9 cellular contexts compared by ENCODE assay signal in genomic region chr17:40109471-40109824, GRCh38. TPM values are rescaled to one million over a fixed set of nuclear protein-coding genes. Genes with fewer than 3 reads are reported as not detected.
DNase-seq lines count a peak whose midpoint lies in the region; ATAC-seq, FAIRE-seq and TF ChIP-seq lines count a peak whose summit lies in the region.
"Had no signal": no experiment of that assay in that cellular context is flagged by ENCODE, and none has a peak within 500 bp of the region (broad histone marks: within the 10 kb centered on the region; RNA-seq: fewer than 3 reads in every experiment).

No MANE protein-coding gene starts in this region.

- H3K4me2 ChIP-seq in IMR-90 (ENCODE audit: low read depth, low read length): no peak overlapping the region
- H3K4me2 ChIP-seq in trophoblast cell (ENCODE audit: low read length): no peak overlapping the region

- peak; percentile 37 for TF ChIP-seq CTCF in BE2C (IDR thresholded peaks at IDR 0.05; ENCODE audit: low read depth, low read length)
- 0 out of 2 replicates have a peak, but pooled peaks have one; percentile 19 for TF ChIP-seq CTCF in IMR-90 (conservative IDR thresholded peaks at IDR 0.05; ENCODE audit: low read depth, low read length)
- TF ChIP-seq CTCF in GM13976 (IDR thresholded peaks at IDR 0.05; ENCODE audit: borderline replicate concordance, control extremely low read depth, extremely low read depth, insufficient read depth, missing control alignments): no peak

- H3K4ac ChIP-seq in IMR-90 (ENCODE audit: low read depth, low read length): peak overlapping the region; percentile 58; the same call in 1 of the 2 replicates
- H3K4ac ChIP-seq in trophoblast cell (ENCODE audit: low read depth, low read length): no peak overlapping the region

- peak overlapping the region in 1 of 2 experiments; percentile 20; a peak in 1 of 4 replicates for H4K8ac ChIP-seq in IMR-90 (ENCODE audit: low read depth in 2 of 2, low read length in 2 of 2)
- H4K8ac ChIP-seq in trophoblast cell (ENCODE audit: low read depth, low read length): no peak overlapping the region

- H3K79me1 ChIP-seq in IMR-90 (ENCODE audit: low read depth in 1 of 2, low read length in 2 of 2) (peaks cover 0 to 38% of the 10 kb centered on the region in 2 experiments; a peak in 2 of 4 replicates), trophoblast cell (ENCODE audit: low read length) (peaks cover 21% of the 10 kb centered on the region)

- H3K79me2 ChIP-seq in trophoblast cell (ENCODE audit: control insufficient read depth, insufficient read depth, low read length, poor library complexity): no peaks in the 10 kb centered on the region

- WGBS in IMR-90 (ENCODE audit: extremely low coverage in 2 of 2, insufficient read length in 1 of 2), 2 experiments: no CpG with 5 or more reads among the region's 3 CpGs
- no CpG with 5 or more reads among the region's 3 CpGs for WGBS in trophoblast cell (ENCODE audit: extremely low coverage, insufficient coverage, insufficient read length)

- H4K20me1 ChIP-seq in IMR-90 (ENCODE audit: insufficient read depth, low read length): 0 out of 2 replicates have a peak, but pooled peaks cover under 1% of the 10 kb centered on the region

- CTCF ChIA-PET in IMR-90 (lab: Yijun Ruan, JAX): interaction anchor here (2.1 kb wide), 1 partner anchor 71 kb away, joined by 5 read pairs; no protein-coding TSS in a partner anchor

- H2AFZ ChIP-seq in IMR-90 (replicated peaks; ENCODE audit: low read length, poor library complexity) (no peak overlapping the region), trophoblast cell (ENCODE audit: insufficient read depth, low read length, poor library complexity) (no peak overlapping the region)

- H4K5ac ChIP-seq in IMR-90 (ENCODE audit: low read depth, low read length): no peak overlapping the region

- dilution Hi-C loops in IMR-90 (cut with HindIII; ENCODE audit: low sequenced_read_pairs, unreplicated experiment): no loop called here

- H4K91ac ChIP-seq in IMR-90 (ENCODE audit: insufficient read depth, low read depth, low read length) (no peak overlapping the region; the same call in none of the 2 replicates), trophoblast cell (ENCODE audit: low read depth, low read length) (no peak overlapping the region)

- no peak overlapping the region for H4K12ac ChIP-seq in trophoblast cell (ENCODE audit: low read depth, low read length)

- H3K23ac ChIP-seq in IMR-90 (ENCODE audit: low read depth, low read length): no peak overlapping the region
- H3K23ac ChIP-seq in trophoblast cell (ENCODE audit: low read length): no peak overlapping the region

- H3K9me3 Mint-ChIP-seq in central memory CD8-positive, alpha-beta T cell: no peaks in the 10 kb centered on the region

- BruUV-seq in IMR-90 (replicated peaks; lab: Mats Ljungman, UMichigan): no TSS peak

- H3K9me3 ChIP-seq in BE2C (no peaks in the 10 kb centered on the region), IMR-90 (ENCODE audit: control insufficient read depth, insufficient read depth, low read length) (no peaks in the 10 kb centered on the region), muscle layer of duodenum (ENCODE audit: control insufficient read depth in 1 of 2, low read length in 2 of 2) (no peaks in the 10 kb centered on the region), trophoblast cell (ENCODE audit: insufficient read depth, low read depth, low read length) (no peaks in the 10 kb centered on the region)

- H3K14ac ChIP-seq in IMR-90 (replicated peaks; ENCODE audit: low read depth, low read length): no peak overlapping the region
- H3K14ac ChIP-seq in trophoblast cell (ENCODE audit: low read length): no peak overlapping the region

- TF ChIP-seq RAD21 in IMR-90 (IDR thresholded peaks at IDR 0.05; ENCODE audit: low read length): no peak

- no peaks in the 10 kb centered on the region for H3K36me3 ChIP-seq in BE2C
- no peaks in the 10 kb centered on the region for H3K36me3 ChIP-seq in IMR-90 (ENCODE audit: control insufficient read depth, insufficient read depth, low read length)
- H3K36me3 ChIP-seq in muscle layer of duodenum (ENCODE audit: control insufficient read depth in 1 of 2, insufficient read depth in 2 of 2, low read length in 2 of 2): peaks cover 0 to 6% of the 10 kb centered on the region in 2 donors
- no peaks in the 10 kb centered on the region for H3K36me3 ChIP-seq in trophoblast cell (ENCODE audit: control insufficient read depth in 1 of 2, insufficient read depth in 2 of 2, low read length in 2 of 2)

- peak overlapping the region; percentile 67; the same call in 1 of the 2 replicates for H2BK20ac ChIP-seq in IMR-90 (ENCODE audit: low read depth, low read length)

- POLR2A ChIA-PET in IMR-90 (lab: Charles Lee; ENCODE audit: unreplicated experiment): interaction anchor here (1.0 kb wide), 1 partner anchor 9 kb away, joined by 3 read pairs; the partner anchor contains the start of gene NR1D1

- peaks cover 83% of the 10 kb centered on the region for H3K4me1 Mint-ChIP-seq in central memory CD8-positive, alpha-beta T cell

- no peak overlapping the region for H3K18ac ChIP-seq in IMR-90 (ENCODE audit: low read depth, low read length)
- no peak overlapping the region for H3K18ac ChIP-seq in trophoblast cell (ENCODE audit: low read length)

- DNase-seq in BE2C: no peak
- no peak for DNase-seq in IMR-90
- no peak for DNase-seq in central memory CD8-positive, alpha-beta T cell (ENCODE audit: low spot score in 2 of 2)
- DNase-seq in EL: no peak
- DNase-seq in GM19239 (ENCODE audit: insufficient read length, low spot score): no peak
- DNase-seq in trophoblast cell: no peak
- DNase-seq in GM13976 (ENCODE audit: low spot score): no peak
- DNase-seq: activated CD4-positive, CD25-positive, alpha-beta regulatory T cell treated with anti-CD3 and anti-CD28 coated beads, Interleukin-2, amount 50 U/mL, for 72 hours had no signal

- peaks cover 9% of the 10 kb centered on the region for H3K36me3 Mint-ChIP-seq in central memory CD8-positive, alpha-beta T cell (ENCODE audit: insufficient read depth)

- H3K27ac ChIP-seq in IMR-90 (ENCODE audit: insufficient read depth, low read length) (no peak overlapping the region), muscle layer of duodenum (ENCODE audit: low read length) (peak overlapping the region; percentile 90), trophoblast cell (ENCODE audit: low read depth, low read length) (no peak overlapping the region)

- peaks cover 31% of the 10 kb centered on the region for H3K9me1 ChIP-seq in IMR-90 (ENCODE audit: insufficient read depth, low read length)

- peak overlapping the region; percentile 32 for H3K27ac Mint-ChIP-seq in central memory CD8-positive, alpha-beta T cell (ENCODE audit: low read depth)

- intact Hi-C loops in IMR-90 (cut with micrococcal nuclease): no loop called here

- no peaks in the 10 kb centered on the region for H3K27me3 Mint-ChIP-seq in central memory CD8-positive, alpha-beta T cell

- peak overlapping the region; percentile 26 for H3K4me3 Mint-ChIP-seq in central memory CD8-positive, alpha-beta T cell

- in situ Hi-C loops in IMR-90 (cut with MboI; ENCODE audit: low sequenced_read_pairs) (no loop called here), GM13976 (cut with MboI; ENCODE audit: low sequenced_read_pairs, unreplicated experiment) (no loop called here)

- H2BK120ac ChIP-seq in IMR-90 (ENCODE audit: low read depth, low read length): peak overlapping the region; percentile 62
- no peak overlapping the region for H2BK120ac ChIP-seq in trophoblast cell (ENCODE audit: insufficient read depth, low read length, poor library complexity)

- H2BK12ac ChIP-seq in trophoblast cell (ENCODE audit: low read length): no peak overlapping the region

- H3K4me3 ChIP-seq in BE2C (ENCODE audit: low read depth, low read length) (no peak overlapping the region), IMR-90 (ENCODE audit: insufficient read depth, low read depth, low read length) (no peak overlapping the region), muscle layer of duodenum (ENCODE audit: low read depth in 1 of 2, low read length in 2 of 2) (no peak overlapping the region), trophoblast cell (ENCODE audit: low read depth, low read length) (no peak overlapping the region)

- no peak for FAIRE-seq in GM19239 (lab: Jason Lieb, UNC)

- no peak overlapping the region for H3K9ac ChIP-seq in IMR-90 (ENCODE audit: low read depth, low read length)
- no peak overlapping the region for H3K9ac ChIP-seq in trophoblast cell (ENCODE audit: low read length)

- no peak overlapping the region for H2AK9ac ChIP-seq in IMR-90 (replicated peaks; ENCODE audit: low read depth, low read length, poor library complexity)

- H3K27me3 ChIP-seq in BE2C: no peaks in the 10 kb centered on the region
- H3K27me3 ChIP-seq in IMR-90 (ENCODE audit: control insufficient read depth, insufficient read depth, low read length): no peaks in the 10 kb centered on the region
- no peaks in the 10 kb centered on the region for H3K27me3 ChIP-seq in muscle layer of duodenum (ENCODE audit: low read depth, low read length)
- H3K27me3 ChIP-seq in trophoblast cell (ENCODE audit: insufficient read depth, low read length): no peaks in the 10 kb centered on the region

- H2AK5ac ChIP-seq in IMR-90 (ENCODE audit: low read depth, low read length): peak overlapping the region; percentile 79; the same call in 1 of the 2 replicates
- no peak overlapping the region for H2AK5ac ChIP-seq in trophoblast cell (ENCODE audit: low read length)

- H2BK5ac ChIP-seq in IMR-90 (ENCODE audit: low read depth, low read length, poor library complexity, severe bottlenecking): no peak overlapping the region
- no peak overlapping the region for H2BK5ac ChIP-seq in trophoblast cell (ENCODE audit: low read depth, low read length, poor library complexity)

- peak overlapping the region; percentile 62; the same call in 1 of the 3 replicates for H2BK15ac ChIP-seq in IMR-90 (ENCODE audit: low read depth, low read length)

- no peak for TF ChIP-seq POLR2A in IMR-90 (IDR thresholded peaks at IDR 0.05; ENCODE audit: low read depth, low read length)

- no peak for ATAC-seq in IMR-90 (ENCODE audit: low read depth)
- ATAC-seq in central memory CD8-positive, alpha-beta T cell (replicated peaks; ENCODE audit: extremely low read depth, poor library complexity, severe bottlenecking): no peak

- peaks cover 37% of the 10 kb centered on the region for H3K4me1 ChIP-seq in BE2C
- peaks cover 55% of the 10 kb centered on the region for H3K4me1 ChIP-seq in IMR-90 (ENCODE audit: control insufficient read depth, insufficient read depth, low read length)
- H3K4me1 ChIP-seq in muscle layer of duodenum (ENCODE audit: control insufficient read depth in 1 of 2, insufficient read depth in 2 of 2, low read length in 2 of 2): peaks cover 73 to 91% of the 10 kb centered on the region in 2 donors
- H3K4me1 ChIP-seq in trophoblast cell (ENCODE audit: control insufficient read depth in 1 of 2, insufficient read depth in 2 of 2, low read length in 2 of 2): peaks cover 23 to 36% of the 10 kb centered on the region in 2 experiments

- H3K56ac ChIP-seq in IMR-90 (ENCODE audit: extremely low read depth, insufficient read depth, low read length): no peak overlapping the region

RNA-seq across cellular contexts. Expression of gene NR1D1, which starts 9.1 kb away (rescaled TPM):
- polyA plus RNA-seq in BE2C (2012; ENCODE audit: insufficient read depth, insufficient read length, low read depth): 24.5 TPM
- 0.28 and 0.36 TPM in 2 replicates for total RNA-seq in IMR-90 (2012; rRNA removed)
- polyA plus RNA-seq in IMR-90 (2012; rRNA removed): 4.4 and 7.2 TPM in 2 replicates
- 4.1 and 8.6 TPM in 2 replicates for polyA plus RNA-seq in IMR-90 (2012; cell fraction: cytosol; rRNA removed)
- polyA plus RNA-seq in IMR-90 (2012; cell fraction: nucleus; rRNA removed; ENCODE audit: low replicate concordance): 11.1 and 25.2 TPM in 2 replicates
- 2.0 and 2.2 TPM in 2 replicates for polyA plus RNA-seq in trophoblast cell (2013)

RNA-seq across cellular contexts. Expression of gene MSL1, which starts 12.3 kb away (rescaled TPM):
- 119 TPM for polyA plus RNA-seq in BE2C (2012; ENCODE audit: insufficient read depth, insufficient read length, low read depth)
- total RNA-seq in IMR-90 (2012; rRNA removed): 28.3 and 29.7 TPM in 2 replicates
- 38.4 and 48.4 TPM in 2 replicates for polyA plus RNA-seq in IMR-90 (2012; rRNA removed)
- 12.2 and 14.7 TPM in 2 replicates for polyA plus RNA-seq in IMR-90 (2012; cell fraction: cytosol; rRNA removed)
- polyA plus RNA-seq in IMR-90 (2012; cell fraction: nucleus; rRNA removed; ENCODE audit: low replicate concordance): 45.5 and 129 TPM in 2 replicates
- 52.5 and 54.4 TPM in 2 replicates for polyA plus RNA-seq in trophoblast cell (2013)

RNA-seq across cellular contexts. Expression of gene CASC3, which starts 30.9 kb away (rescaled TPM):
- polyA plus RNA-seq in BE2C (2012; ENCODE audit: insufficient read depth, insufficient read length, low read depth): 128 TPM
- 24.4 and 25.1 TPM in 2 replicates for total RNA-seq in IMR-90 (2012; rRNA removed)
- polyA plus RNA-seq in IMR-90 (2012; rRNA removed): 36.2 and 38.9 TPM in 2 replicates
- 15.9 and 19.2 TPM in 2 replicates for polyA plus RNA-seq in IMR-90 (2012; cell fraction: cytosol; rRNA removed)
- 83.7 and 153 TPM in 2 replicates for polyA plus RNA-seq in IMR-90 (2012; cell fraction: nucleus; rRNA removed; ENCODE audit: low replicate concordance)
- polyA plus RNA-seq in trophoblast cell (2013): 49.0 and 50.6 TPM in 2 replicates

RNA-seq across cellular contexts. Expression of gene THRA, which starts 46.7 kb away (rescaled TPM):
- 233 TPM for polyA plus RNA-seq in BE2C (2012; ENCODE audit: insufficient read depth, insufficient read length, low read depth)
- total RNA-seq in IMR-90 (2012; rRNA removed): 20.8 and 22.0 TPM in 2 replicates
- 21.9 and 23.4 TPM in 2 replicates for polyA plus RNA-seq in IMR-90 (2012; rRNA removed)
- polyA plus RNA-seq in IMR-90 (2012; cell fraction: cytosol; rRNA removed): 22.4 and 25.8 TPM in 2 replicates
- polyA plus RNA-seq in IMR-90 (2012; cell fraction: nucleus; rRNA removed; ENCODE audit: low replicate concordance): 17.8 and 22.5 TPM in 2 replicates
- polyA plus RNA-seq in trophoblast cell (2013): 4.1 TPM in 2 replicates

RNA-seq across cellular contexts. Expression of gene MED24, which starts 55.2 kb away (rescaled TPM):
- 173 TPM for polyA plus RNA-seq in BE2C (2012; ENCODE audit: insufficient read depth, insufficient read length, low read depth)
- 18.6 and 25.8 TPM in 2 replicates for total RNA-seq in IMR-90 (2012; rRNA removed)
- 73.6 and 79.0 TPM in 2 replicates for polyA plus RNA-seq in IMR-90 (2012; rRNA removed)
- polyA plus RNA-seq in IMR-90 (2012; cell fraction: cytosol; rRNA removed): 29.9 and 49.0 TPM in 2 replicates
- polyA plus RNA-seq in IMR-90 (2012; cell fraction: nucleus; rRNA removed; ENCODE audit: low replicate concordance): 167 and 365 TPM in 2 replicates
- polyA plus RNA-seq in trophoblast cell (2013): 44.7 and 45.9 TPM in 2 replicates
